Comparison of ENCODE assay signal across 22 cellular contexts in the genomic region with DNA sequence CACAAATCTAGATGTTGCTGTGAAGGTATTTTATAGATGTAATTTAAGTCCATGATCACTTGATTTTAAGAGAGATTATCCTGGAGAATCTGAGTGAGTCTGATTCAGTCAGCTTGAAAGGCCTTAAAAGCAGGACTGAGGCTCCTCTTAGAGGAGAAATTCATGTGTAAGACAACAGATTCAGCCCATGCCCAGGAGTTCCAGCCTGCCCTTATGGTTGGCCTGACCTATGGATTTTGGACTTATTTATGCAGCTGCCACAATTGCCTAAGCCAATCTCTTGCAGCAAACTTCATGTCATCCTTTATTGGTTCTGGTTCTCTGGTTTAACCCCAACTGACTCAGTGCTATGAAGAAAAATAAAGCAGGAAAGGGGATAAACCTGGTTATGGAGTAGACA.
DNase-seq lines count a peak whose midpoint lies in the region; ATAC-seq, FAIRE-seq and TF ChIP-seq lines count a peak whose summit lies in the region.
"Had no signal": no experiment of that assay in that cellular context is flagged by ENCODE, and none has a peak within 500 bp of the region (broad histone marks: within the 10 kb centered on the region; RNA-seq: fewer than 3 reads in every experiment).

No MANE protein-coding gene starts in this region.

- FAIRE-seq in HepG2 (lab: Jason Lieb, UNC): no peak
- FAIRE-seq: GM18507, H1 had no signal

- in situ Hi-C loops in IMR-90 (cut with MboI; ENCODE audit: low sequenced_read_pairs): no loop called here
- in situ Hi-C loops in HepG2 (cut with HindIII; ENCODE audit: extremely low pct_ligation_motif_present, low pct_unique_long_range_greater_than_20kb): no loop called here

- H3K9ac ChIP-seq in IMR-90 (ENCODE audit: low read depth, low read length) (no peak overlapping the region), HepG2 (ENCODE audit: insufficient read depth, low read depth, low read length) (no peak overlapping the region), smooth muscle cell (ENCODE audit: low read depth) (no peak overlapping the region)

- H2BK5ac ChIP-seq in IMR-90 (ENCODE audit: low read depth, low read length, poor library complexity, severe bottlenecking): peak overlapping the region; percentile 21

- no peaks in the 10 kb centered on the region for H3K79me1 ChIP-seq in IMR-90 (ENCODE audit: low read depth in 1 of 2, low read length in 2 of 2)

- peaks cover 13% of the 10 kb centered on the region for H3K9me1 ChIP-seq in IMR-90 (ENCODE audit: insufficient read depth, low read length)

- ATAC-seq in IMR-90 (ENCODE audit: low read depth) (no peak), HepG2 (no peak), GM18858 (IDR thresholded peaks at IDR 0.05; ENCODE audit: unreplicated experiment) (no peak)
- ATAC-seq: T-cell had no signal

- H3K4me3 ChIP-seq in IMR-90 (ENCODE audit: insufficient read depth, low read depth, low read length) (no peak overlapping the region), HepG2 (replicated peaks in 1 of 3; ENCODE audit: insufficient read depth in 1 of 3, low read depth in 2 of 3, low read length in 3 of 3) (no peak overlapping the region), smooth muscle cell (no peak overlapping the region)

- H2AFZ ChIP-seq in IMR-90 (replicated peaks; ENCODE audit: low read length, poor library complexity) (no peak overlapping the region), HepG2 (ENCODE audit: low read length) (no peak overlapping the region), smooth muscle cell (ENCODE audit: low read depth) (peak overlapping the region; percentile 36)

- peak overlapping the region; percentile 81 for H4K5ac ChIP-seq in IMR-90 (ENCODE audit: low read depth, low read length)

- no peak for TF ChIP-seq CTCF in IMR-90 (conservative IDR thresholded peaks at IDR 0.05; ENCODE audit: low read depth, low read length)
- TF ChIP-seq CTCF in HepG2 (CRISPR knock-in tag; IDR thresholded peaks at IDR 0.05): no peak
- TF ChIP-seq CTCF in smooth muscle cell (IDR thresholded peaks at IDR 0.05; ENCODE audit: borderline replicate concordance, insufficient read depth, poor library complexity, severe bottlenecking): no peak

- H3K27ac ChIP-seq in IMR-90 (ENCODE audit: insufficient read depth, low read length) (peak overlapping the region; percentile 24; the same call in 1 of the 2 replicates), HepG2 (ENCODE audit: extremely low read length, insufficient read depth, low read length) (no peak overlapping the region), smooth muscle cell (ENCODE audit: low read depth) (peak overlapping the region; percentile 47)

- H3K56ac ChIP-seq in IMR-90 (ENCODE audit: extremely low read depth, insufficient read depth, low read length): no peak overlapping the region

- peaks cover 9% of the 10 kb centered on the region for H3F3A ChIP-seq in smooth muscle cell (ENCODE audit: low read depth)

- TF ChIP-seq RAD21 in IMR-90 (IDR thresholded peaks at IDR 0.05; ENCODE audit: low read length): no peak
- TF ChIP-seq RAD21 in HepG2 (CRISPR knock-in tag; IDR thresholded peaks at IDR 0.05): no peak

- H3K4me1 ChIP-seq in IMR-90 (ENCODE audit: control insufficient read depth, insufficient read depth, low read length): peaks cover 19% of the 10 kb centered on the region
- no peaks in the 10 kb centered on the region for H3K4me1 ChIP-seq in HepG2 (ENCODE audit: insufficient read depth, low read length)
- no peaks in the 10 kb centered on the region for H3K4me1 ChIP-seq in smooth muscle cell (ENCODE audit: low read depth)
- H3K4me1 ChIP-seq: BE2C had no signal

- no peak overlapping the region for H2AK9ac ChIP-seq in IMR-90 (replicated peaks; ENCODE audit: low read depth, low read length, poor library complexity)

- H3K14ac ChIP-seq in IMR-90 (replicated peaks; ENCODE audit: low read depth, low read length): no peak overlapping the region

- intact Hi-C loops in IMR-90 (cut with micrococcal nuclease): no loop called here
- intact Hi-C loops in HepG2 (cut with micrococcal nuclease; ENCODE audit: unreplicated experiment): loop anchor here (10.0 kb wide), 1 partner anchor 156 kb away; no protein-coding TSS in a partner anchor

- no peaks in the 10 kb centered on the region for H3K79me2 ChIP-seq in HepG2 (ENCODE audit: insufficient read depth, low read length)
- no peaks in the 10 kb centered on the region for H3K79me2 ChIP-seq in smooth muscle cell (ENCODE audit: low read depth)

- DNase-seq in IMR-90: no peak
- DNase-seq in brain pericyte (ENCODE audit: low read depth, low spot score): peak; percentile 53
- no peak for DNase-seq in HepG2 (ENCODE audit: low spot score)
- no peak for DNase-seq in smooth muscle cell (lab: John Stamatoyannopoulos, UW; ENCODE audit: unreplicated experiment)
- DNase-seq in AG20443 (ENCODE audit: low spot score): no peak
- DNase-seq in CD1c-positive myeloid dendritic cell (ENCODE audit: extremely low spot score): no peak
- DNase-seq: BE2C; CD4-positive, CD25-positive, alpha-beta regulatory T cell; DMS53; HCEC 1CT; NCI-H1092 treated with DMSO at 0.1 percent for 48 hours; NCI-H1436 treated with DMSO at 0.1 percent for 48 hours; NCI-H187 treated with DMSO at 0.1 percent for 48 hours; NCI-H2227 treated with DMSO at 0.1 percent for 48 hours; NCI-H510A; NCI-H69; Right ventricle myocardium superior; RPMI8226; T-cell had no signal

- H4K8ac ChIP-seq in IMR-90 (ENCODE audit: low read depth in 2 of 2, low read length in 2 of 2): 0 out of 4 replicates have a peak overlapping the region, but pooled peaks of 1 of the 2 experiments have one; percentile 8

- H2BK15ac ChIP-seq in IMR-90 (ENCODE audit: low read depth, low read length): 0 out of 3 replicates have a peak overlapping the region, but pooled peaks have one; percentile 9

- H3K27me3 ChIP-seq in IMR-90 (ENCODE audit: control insufficient read depth, insufficient read depth, low read length) (no peaks in the 10 kb centered on the region), HepG2 (ENCODE audit: control insufficient read depth in 1 of 2, insufficient read depth in 2 of 2, low read length in 2 of 2) (no peaks in the 10 kb centered on the region), smooth muscle cell (ENCODE audit: low read depth) (no peaks in the 10 kb centered on the region)
- H3K27me3 ChIP-seq: BE2C had no signal

- CTCF ChIA-PET in IMR-90 (lab: Yijun Ruan, JAX): interaction anchor here (1.3 kb wide), 1 partner anchor 272 kb away, joined by 3 read pairs; no protein-coding TSS in a partner anchor
- CTCF ChIA-PET in HepG2 (lab: Yijun Ruan, JAX; ENCODE audit: low intra/inter-chr PET ratio, low total read pairs): no interaction called here

- no peak for TF ChIP-seq POLR2A in IMR-90 (IDR thresholded peaks at IDR 0.05; ENCODE audit: low read depth, low read length)
- TF ChIP-seq POLR2A in HepG2 (IDR thresholded peaks at IDR 0.05; ENCODE audit: insufficient read depth in 1 of 2, low read depth in 2 of 2, low read length in 2 of 2): no peak

- H2BK120ac ChIP-seq in IMR-90 (ENCODE audit: low read depth, low read length): peak overlapping the region; percentile 45; the same call in 1 of the 2 replicates

- dilution Hi-C loops in IMR-90 (cut with HindIII; ENCODE audit: low sequenced_read_pairs, unreplicated experiment): no loop called here

- H3K4me2 ChIP-seq in IMR-90 (ENCODE audit: low read depth, low read length) (no peak overlapping the region), HepG2 (ENCODE audit: low read depth, low read length) (no peak overlapping the region), smooth muscle cell (peak overlapping the region; percentile 33)

- H3K36me3 ChIP-seq in IMR-90 (ENCODE audit: control insufficient read depth, insufficient read depth, low read length) (no peaks in the 10 kb centered on the region), HepG2 (replicated peaks in 1 of 2; ENCODE audit: control insufficient read depth in 1 of 2, insufficient read depth in 2 of 2, low read length in 2 of 2) (no peaks in the 10 kb centered on the region), smooth muscle cell (ENCODE audit: low read depth) (no peaks in the 10 kb centered on the region)
- H3K36me3 ChIP-seq: BE2C had no signal

- no peak overlapping the region for H2AK5ac ChIP-seq in IMR-90 (ENCODE audit: low read depth, low read length)

- H2BK20ac ChIP-seq in IMR-90 (ENCODE audit: low read depth, low read length): peak overlapping the region; percentile 66

- H3K4ac ChIP-seq in IMR-90 (ENCODE audit: low read depth, low read length): peak overlapping the region; percentile 14; the same call in 1 of the 2 replicates

- BruUV-seq in IMR-90 (replicated peaks; lab: Mats Ljungman, UMichigan) (no TSS peak), HepG2 (replicated peaks; lab: Mats Ljungman, UMichigan) (no TSS peak)

- no peak overlapping the region; the same call in 1 of the 2 replicates for H3K23ac ChIP-seq in IMR-90 (ENCODE audit: low read depth, low read length)

- no peaks in the 10 kb centered on the region for H3K9me3 ChIP-seq in IMR-90 (ENCODE audit: control insufficient read depth, insufficient read depth, low read length)
- no peaks in the 10 kb centered on the region for H3K9me3 ChIP-seq in HepG2 (ENCODE audit: low read length)
- H3K9me3 ChIP-seq in smooth muscle cell (replicated peaks; ENCODE audit: low read depth): no peaks in the 10 kb centered on the region
- H3K9me3 ChIP-seq: BE2C had no signal

- H4K20me1 ChIP-seq in IMR-90 (ENCODE audit: insufficient read depth, low read length): no peaks in the 10 kb centered on the region
- H4K20me1 ChIP-seq in HepG2 (ENCODE audit: insufficient read depth, low read length): no peaks in the 10 kb centered on the region
- H4K20me1 ChIP-seq in smooth muscle cell (ENCODE audit: low read depth): no peaks in the 10 kb centered on the region

- POLR2A ChIA-PET in IMR-90 (lab: Charles Lee; ENCODE audit: unreplicated experiment) (no interaction called here), HepG2 (lab: Yijun Ruan, JAX) (no interaction called here)

- peak overlapping the region; percentile 26 for H4K91ac ChIP-seq in IMR-90 (ENCODE audit: insufficient read depth, low read depth, low read length)

- TF ChIP-seq EP300 in HepG2 (IDR thresholded peaks at IDR 0.05; ENCODE audit: low read depth in 2 of 2, low read length in 2 of 2): no peak
- TF ChIP-seq EP300 in HepG2 (CRISPR knock-in tag; IDR thresholded peaks at IDR 0.05; ENCODE audit: borderline replicate concordance): no peak

- H3K18ac ChIP-seq in IMR-90 (ENCODE audit: low read depth, low read length): peak overlapping the region; percentile 79

TF ChIP-seq in IMR-90, 13 proteins besides CTCF, POLR2A, EP300 and RAD21 (continues in another document):
- TF ChIP-seq RFX5 (IDR thresholded peaks at IDR 0.05; ENCODE audit: low read depth, low read length) (no peak), NFE2L2 (IDR thresholded peaks at IDR 0.05; ENCODE audit: low read depth, low read length) (no peak), FOS (IDR thresholded peaks at IDR 0.05; ENCODE audit: low read depth, low read length) (no peak), CHD1 (IDR thresholded peaks at IDR 0.05; ENCODE audit: low read depth, low read length) (no peak)

TF ChIP-seq in HepG2, 621 proteins besides CTCF, POLR2A, EP300 and RAD21:
- TF ChIP-seq HNF4A (CRISPR knock-in tag; IDR thresholded peaks at IDR 0.05) (peak; percentile 20; the same call in 1 of the 2 replicates), ZNF234 (CRISPR knock-in tag; conservative IDR thresholded peaks at IDR 0.05) (no peak)
